ENCODE assay signal across 9 cellular contexts in genomic region chr22:27405672-27406388, GRCh38.
DNase-seq lines count a peak whose midpoint lies in the region; ATAC-seq, FAIRE-seq and TF ChIP-seq lines count a peak whose summit lies in the region.
"Had no signal": no experiment of that assay in that cellular context is flagged by ENCODE, and none has a peak within 500 bp of the region (broad histone marks: within the 10 kb centered on the region; RNA-seq: fewer than 3 reads in every experiment).

No MANE protein-coding gene starts in this region.

- intact Hi-C loops in lower lobe of right lung (cut with DNase I) (no loop called here), upper lobe of right lung (cut with DNase I) (no loop called here)

- H3K9ac ChIP-seq in NT2/D1 (ENCODE audit: insufficient read length, low read depth) = no peak overlapping the region

- DNase-seq in stimulated activated CD4-positive, alpha-beta T cell treated with anti-CD3 and anti-CD28 coated beads, Interleukin-12 subunit alpha, Interleukin-12 subunit beta, amount 100 ng/mL, for 4 hours = peak; percentile 11
- DNase-seq in stimulated activated CD4-positive, alpha-beta T cell treated with anti-CD3 and anti-CD28 coated beads, Interleukin-4, amount 100 ng/mL, for 24 hours = no peak
- DNase-seq in NT2/D1 (ENCODE audit: low read depth, low spot score) = peak; percentile 33
- peak; percentile 43 for DNase-seq in bronchial epithelial cell (ENCODE audit: low read depth)
- peak; percentile 60 for DNase-seq in lower lobe of right lung
- peak; percentile 74 for DNase-seq in upper lobe of right lung
- DNase-seq in activated effector memory CD4-positive, alpha-beta T cell treated with Interleukin-2 at 50 U/mL for 16 hours = no peak
- DNase-seq in COR-L47 (lab: John Stamatoyannopoulos, UW) = no peak

- H3K4me1 ChIP-seq in NT2/D1 (ENCODE audit: insufficient read depth, insufficient read length) (peaks cover 8% of the 10 kb centered on the region), lower lobe of right lung (no peaks in the 10 kb centered on the region), upper lobe of right lung (no peaks in the 10 kb centered on the region)

- ATAC-seq in lower lobe of right lung = peak; percentile 61 to 78
- peak; percentile 76 for ATAC-seq in upper lobe of right lung

- H3K9me3 ChIP-seq in NT2/D1 (ENCODE audit: insufficient read depth, low read length) = no peaks in the 10 kb centered on the region
- peaks cover 5% of the 10 kb centered on the region for H3K9me3 ChIP-seq in lower lobe of right lung
- no peaks in the 10 kb centered on the region for H3K9me3 ChIP-seq in upper lobe of right lung

- H3K27me3 ChIP-seq in NT2/D1 (ENCODE audit: insufficient read depth, insufficient read length) (no peaks in the 10 kb centered on the region), bronchial epithelial cell (ENCODE audit: control insufficient read depth, insufficient read depth, low read length) (no peaks in the 10 kb centered on the region), lower lobe of right lung (ENCODE audit: low read depth) (peaks cover 19% of the 10 kb centered on the region), upper lobe of right lung (no peaks in the 10 kb centered on the region)

- peak; percentile 85 for TF ChIP-seq CTCF in bronchial epithelial cell (IDR thresholded peaks at IDR 0.05; ENCODE audit: insufficient read depth, low read length, severe bottlenecking)
- peak; percentile 69 for TF ChIP-seq CTCF in lower lobe of right lung (IDR thresholded peaks at IDR 0.05)
- peak; percentile 70 for TF ChIP-seq CTCF in upper lobe of right lung (IDR thresholded peaks at IDR 0.05)

- H3K4me3 ChIP-seq in NT2/D1 (ENCODE audit: insufficient read length, low read depth) (no peak overlapping the region), bronchial epithelial cell (ENCODE audit: low read depth, low read length) (no peak overlapping the region), lower lobe of right lung (no peak overlapping the region), upper lobe of right lung (no peak overlapping the region)

- H3K27ac ChIP-seq in lower lobe of right lung = no peak overlapping the region
- H3K27ac ChIP-seq in upper lobe of right lung = no peak overlapping the region

- no peak for FAIRE-seq in bronchial epithelial cell (lab: Jason Lieb, UNC)
- FAIRE-seq: colon had no signal

- H3K36me3 ChIP-seq in NT2/D1 (ENCODE audit: insufficient read depth, insufficient read length, low read length) = no peaks in the 10 kb centered on the region
- H3K36me3 ChIP-seq in bronchial epithelial cell (ENCODE audit: control insufficient read depth, insufficient read depth, low read length) = no peaks in the 10 kb centered on the region
- no peaks in the 10 kb centered on the region for H3K36me3 ChIP-seq in lower lobe of right lung
- no peaks in the 10 kb centered on the region for H3K36me3 ChIP-seq in upper lobe of right lung

Comparison
In these comparisons a context has a peak if more than half of its experiments do, and no peak if none do; other contexts are left out.
1. DNase-seq: peak in stimulated activated CD4-positive, alpha-beta T cell treated with anti-CD3 and anti-CD28 coated beads, Interleukin-12 subunit alpha, Interleukin-12 subunit beta, amount 100 ng/mL, for 4 hours (single experiment), NT2/D1 (single experiment), bronchial epithelial cell (single experiment), lower lobe of right lung (single experiment) and upper lobe of right lung (single experiment); none in stimulated activated CD4-positive, alpha-beta T cell treated with anti-CD3 and anti-CD28 coated beads, Interleukin-4, amount 100 ng/mL, for 24 hours (single experiment), activated effector memory CD4-positive, alpha-beta T cell treated with Interleukin-2 at 50 U/mL for 16 hours (single experiment) and COR-L47 (single experiment).
2. Peak in every context shown above with its lines, with median percentiles within 50 percentile points of each other: CTCF ChIP-seq.